8 cellular contexts compared by ENCODE assay signal in genomic region chr2:42906557-42907380, GRCh38.
A peak's percentile ranks its signal among the peaks of the same experiment; 100 is the strongest.
DNase-seq lines count a peak whose midpoint lies in the region; ATAC-seq and TF ChIP-seq lines count a peak whose summit lies in the region.

No MANE protein-coding gene starts in this region.

- H3K27ac ChIP-seq in esophagus squamous epithelium (peak overlapping the region; percentile 48 to 85 (median 80)), neural progenitor cell (peak overlapping the region; percentile 66)

- ATAC-seq in HG03378 (IDR thresholded peaks at IDR 0.05; ENCODE audit: unreplicated experiment) (no peak), GM19328 (IDR thresholded peaks at IDR 0.05; ENCODE audit: unreplicated experiment) (no peak), HG02642 (IDR thresholded peaks at IDR 0.05; ENCODE audit: poor library complexity, unreplicated experiment) (no peak)

- H3K9me3 Mint-ChIP-seq in neural progenitor cell = no peaks in the 10 kb centered on the region

- TF ChIP-seq POLR2A in esophagus squamous epithelium (IDR thresholded peaks at IDR 0.05) = no peak

- 5 to 17% methylated on average over 5 to 8 of the region's 15 CpGs for WGBS in esophagus squamous epithelium, 2 donors

- peaks cover 17% of the 10 kb centered on the region for H3K27me3 Mint-ChIP-seq in neural progenitor cell (ENCODE audit: insufficient read depth, low read depth)

- DNase-seq in DMS79 treated with DMSO at 0.1 percent for 48 hours (lab: John Stamatoyannopoulos, UW) = peak; percentile 75
- peak; percentile 28 for DNase-seq in NCI-H774 (lab: John Stamatoyannopoulos, UW)
- no peak for DNase-seq in esophagus squamous epithelium (lab: John Stamatoyannopoulos, UW)
- peak; percentile 60 for DNase-seq in neural progenitor cell (ENCODE audit: low spot score)
- no peak for DNase-seq in A172 (ENCODE audit: low spot score)

- H3K4me1 ChIP-seq in esophagus squamous epithelium (peaks cover 18 to 78% (median 48%) of the 10 kb centered on the region in 3 donors), neural progenitor cell (peaks cover 36% of the 10 kb centered on the region)

- peak overlapping the region in 1 of 4 donors; percentile 40 for H3K4me3 ChIP-seq in esophagus squamous epithelium
- H3K4me3 ChIP-seq in neural progenitor cell = no peak overlapping the region

- intact Hi-C loops in esophagus squamous epithelium (cut with DNase I) = no loop called here

- TF ChIP-seq CTCF in esophagus squamous epithelium (IDR thresholded peaks at IDR 0.05) = no peak
- TF ChIP-seq CTCF in neural progenitor cell (IDR thresholded peaks at IDR 0.05) = no peak

- H3K27me3 ChIP-seq in esophagus squamous epithelium (no peaks in the 10 kb centered on the region), neural progenitor cell (no peaks in the 10 kb centered on the region)

- H3K36me3 Mint-ChIP-seq in neural progenitor cell = no peaks in the 10 kb centered on the region

- H3K4me3 Mint-ChIP-seq in neural progenitor cell = peak overlapping the region; percentile 3

- peak overlapping the region; percentile 28 for H3K4me2 ChIP-seq in neural progenitor cell

- H3K79me2 ChIP-seq in neural progenitor cell (ENCODE audit: low read depth) = no peaks in the 10 kb centered on the region

- peak overlapping the region; percentile 93 for H3K27ac Mint-ChIP-seq in neural progenitor cell

- peaks cover 16% of the 10 kb centered on the region for H3F3A ChIP-seq in neural progenitor cell (ENCODE audit: low read depth)

- no peaks in the 10 kb centered on the region for H3K36me3 ChIP-seq in esophagus squamous epithelium
- no peaks in the 10 kb centered on the region for H3K36me3 ChIP-seq in neural progenitor cell

- H3K9me3 ChIP-seq in esophagus squamous epithelium (no peaks in the 10 kb centered on the region), neural progenitor cell (ENCODE audit: low read depth) (no peaks in the 10 kb centered on the region)

- no peak overlapping the region for H3K9ac ChIP-seq in neural progenitor cell

- peak overlapping the region; percentile 63 for H2AFZ ChIP-seq in neural progenitor cell (replicated peaks)

- peaks cover 35% of the 10 kb centered on the region for H3K4me1 Mint-ChIP-seq in neural progenitor cell

- no peaks in the 10 kb centered on the region for H4K20me1 ChIP-seq in neural progenitor cell (ENCODE audit: low read depth)

Comparison
In these comparisons a context has a peak if more than half of its experiments do, and no peak if none do; other contexts are left out.
1. DNase-seq: peak in DMS79 treated with DMSO at 0.1 percent for 48 hours (single experiment), NCI-H774 (single experiment) and neural progenitor cell (single experiment); none in esophagus squamous epithelium (single experiment) and A172 (single experiment).